Comparison of ENCODE assay signal across 14 cellular contexts in genomic region chr3:101544181-101544850, GRCh38. TPM values are rescaled to one million over a fixed set of nuclear protein-coding genes. Genes with fewer than 3 reads are reported as not detected.
DNase-seq lines count a peak whose midpoint lies in the region; TF ChIP-seq lines count a peak whose summit lies in the region.
"Had no signal": no experiment of that assay in that cellular context is flagged by ENCODE, and none has a peak within 500 bp of the region (broad histone marks: within the 10 kb centered on the region; RNA-seq: fewer than 3 reads in every experiment).

No MANE protein-coding gene starts in this region.

- H3K27me3 Mint-ChIP-seq in activated CD4-positive, alpha-beta T cell treated with anti-CD3 and anti-CD28 coated beads, Interleukin-2, amount 10 ng/mL, durations not matched to agents 24 days and 14 days = peaks cover 3% of the 10 kb centered on the region
- H3K27me3 Mint-ChIP-seq in activated naive CD8-positive, alpha-beta T cell treated with anti-CD3 and anti-CD28 coated beads for 36 hours = no peaks in the 10 kb centered on the region

- H4K20me1 ChIP-seq in hepatocyte (ENCODE audit: insufficient read depth, poor library complexity, severe bottlenecking) = no peaks in the 10 kb centered on the region

- H3K4me3 ChIP-seq in LNCaP clone FGC (ENCODE audit: low read depth, low read length) (no peak overlapping the region), hepatocyte (no peak overlapping the region)
- H3K4me3 ChIP-seq: Peyer's patch, upper lobe of left lung had no signal

- no peak overlapping the region for H3K4me2 ChIP-seq in hepatocyte

- H3K36me3 ChIP-seq in hepatocyte (replicated peaks; ENCODE audit: insufficient read depth, low read depth) = no peaks in the 10 kb centered on the region
- H3K36me3 ChIP-seq: Peyer's patch, upper lobe of left lung had no signal

- peak overlapping the region; percentile 18 for H3K27ac Mint-ChIP-seq in activated CD4-positive, alpha-beta T cell treated with anti-CD3 and anti-CD28 coated beads, Interleukin-2, amount 10 ng/mL, durations not matched to agents 24 days and 14 days
- H3K27ac Mint-ChIP-seq in activated naive CD8-positive, alpha-beta T cell treated with anti-CD3 and anti-CD28 coated beads for 36 hours = peak overlapping the region; percentile 26

- TF ChIP-seq CTCF in LNCaP clone FGC (IDR thresholded peaks at IDR 0.05; ENCODE audit: control insufficient read depth, extremely low read depth, insufficient read depth) = 0 out of 2 replicates have a peak, but pooled peaks have one; percentile 17
- TF ChIP-seq CTCF in hepatocyte (IDR thresholded peaks at IDR 0.05; ENCODE audit: poor library complexity) = peak; percentile 26

- H3K4me1 ChIP-seq in hepatocyte (ENCODE audit: insufficient read depth) = peaks cover 2% of the 10 kb centered on the region
- H3K4me1 ChIP-seq: Peyer's patch, upper lobe of left lung had no signal

- no peak overlapping the region for H3K27ac ChIP-seq in hepatocyte
- H3K27ac ChIP-seq: Peyer's patch, upper lobe of left lung had no signal

- in situ Hi-C loops in ACHN (cut with HindIII; ENCODE audit: low pct_ligation_motif_present, low pct_unique_long_range_greater_than_20kb, low sequenced_read_pairs) = no loop called here

- DNase-seq in activated CD4-positive, alpha-beta T cell treated with anti-CD3 and anti-CD28 coated beads, Interleukin-2, amount 10 ng/mL, durations not matched to agents 24 days and 14 days = no peak
- DNase-seq in activated CD4-positive, alpha-beta T cell treated with anti-CD3 and anti-CD28 coated beads, Interleukin-2, amount 50 U/mL, for 4 hours = no peak
- DNase-seq in LNCaP clone FGC (ENCODE audit: low read depth) (no peak), hepatocyte (ENCODE audit: low spot score) (no peak), glomerular visceral epithelial cell (ENCODE audit: extremely low spot score) (no peak), ACHN (no peak), occipital lobe (lab: John Stamatoyannopoulos, UW) (no peak)
- DNase-seq in activated naive CD8-positive, alpha-beta T cell treated with anti-CD3 and anti-CD28 coated beads for 36 hours = no peak
- DNase-seq: anterior cingulate cortex; NCI-H226; Peyer's patch; stimulated activated CD4-positive, alpha-beta T cell treated with anti-CD3 and anti-CD28 coated beads, Interleukin-1b, Interleukin-23, amount 100 ng/mL, for 48 hours; stimulated activated CD8-positive, alpha-beta memory T cell treated with anti-CD3 and anti-CD28 coated beads, Interleukin-4, amount 100 ng/mL, for 48 hours; upper lobe of left lung had no signal

- no peaks in the 10 kb centered on the region for H3K9me3 ChIP-seq in hepatocyte (ENCODE audit: low read depth)
- H3K9me3 ChIP-seq: Peyer's patch, upper lobe of left lung had no signal

- peaks cover 25% of the 10 kb centered on the region for H3K4me1 Mint-ChIP-seq in activated CD4-positive, alpha-beta T cell treated with anti-CD3 and anti-CD28 coated beads, Interleukin-2, amount 10 ng/mL, durations not matched to agents 24 days and 14 days
- peaks cover 17% of the 10 kb centered on the region for H3K4me1 Mint-ChIP-seq in activated naive CD8-positive, alpha-beta T cell treated with anti-CD3 and anti-CD28 coated beads for 36 hours

- intact Hi-C loops in activated CD4-positive, alpha-beta T cell treated with anti-CD3 and anti-CD28 coated beads, Interleukin-2, amount 10 ng/mL, durations not matched to agents 24 days and 14 days (cut with micrococcal nuclease) = no loop called here

- H3K27me3 ChIP-seq in hepatocyte = no peaks in the 10 kb centered on the region
- H3K27me3 ChIP-seq: Peyer's patch, upper lobe of left lung had no signal

- H3K4me3 Mint-ChIP-seq in activated CD4-positive, alpha-beta T cell treated with anti-CD3 and anti-CD28 coated beads, Interleukin-2, amount 10 ng/mL, durations not matched to agents 24 days and 14 days = peak overlapping the region; percentile 9
- H3K4me3 Mint-ChIP-seq in activated naive CD8-positive, alpha-beta T cell treated with anti-CD3 and anti-CD28 coated beads for 36 hours = no peak overlapping the region

- peaks cover 3% of the 10 kb centered on the region for H3K9me3 Mint-ChIP-seq in activated CD4-positive, alpha-beta T cell treated with anti-CD3 and anti-CD28 coated beads, Interleukin-2, amount 10 ng/mL, durations not matched to agents 24 days and 14 days
- no peaks in the 10 kb centered on the region for H3K9me3 Mint-ChIP-seq in activated naive CD8-positive, alpha-beta T cell treated with anti-CD3 and anti-CD28 coated beads for 36 hours

- no peaks in the 10 kb centered on the region for H3K9me2 ChIP-seq in hepatocyte (replicated peaks; ENCODE audit: insufficient read depth)

- 78% methylated on average over 1 of the region's 1 CpG for WGBS in hepatocyte (ENCODE audit: low lambda C conversion rate, missing lambda C conversion rate)

- no peak overlapping the region for H2AFZ ChIP-seq in hepatocyte

- no peaks in the 10 kb centered on the region for H3K79me2 ChIP-seq in hepatocyte

- H3K36me3 Mint-ChIP-seq in activated CD4-positive, alpha-beta T cell treated with anti-CD3 and anti-CD28 coated beads, Interleukin-2, amount 10 ng/mL, durations not matched to agents 24 days and 14 days (ENCODE audit: low read depth) = peaks cover 3% of the 10 kb centered on the region
- H3K36me3 Mint-ChIP-seq in activated naive CD8-positive, alpha-beta T cell treated with anti-CD3 and anti-CD28 coated beads for 36 hours = peaks cover 5% of the 10 kb centered on the region

RNA-seq across cellular contexts. Expression of gene TRMT10C, which starts 17.4 kb away (rescaled TPM):
- 58.3 and 59.9 TPM in 2 replicates for total RNA-seq in activated CD4-positive, alpha-beta T cell treated with anti-CD3 and anti-CD28 coated beads, Interleukin-2, amount 10 ng/mL, durations not matched to agents 24 days and 14 days
- 10 to 100 TPM; 78.0 to 85.3 TPM for total RNA-seq in activated naive CD8-positive, alpha-beta T cell treated with anti-CD3 and anti-CD28 coated beads for 36 hours
- 36.9 and 42.0 TPM in 2 replicates for total RNA-seq in hepatocyte
- 27.9 and 37.9 TPM in 2 replicates for polyA plus RNA-seq in hepatocyte
- 58.5 TPM for total RNA-seq in occipital lobe

RNA-seq across cellular contexts. Expression of gene PCNP, which starts 29.7 kb away (rescaled TPM):
- 190 and 205 TPM in 2 replicates for total RNA-seq in activated CD4-positive, alpha-beta T cell treated with anti-CD3 and anti-CD28 coated beads, Interleukin-2, amount 10 ng/mL, durations not matched to agents 24 days and 14 days
- total RNA-seq in activated naive CD8-positive, alpha-beta T cell treated with anti-CD3 and anti-CD28 coated beads for 36 hours = 100 to 1,000 TPM; 181 to 186 TPM
- 133 and 136 TPM in 2 replicates for total RNA-seq in hepatocyte
- 80.8 and 86.4 TPM in 2 replicates for polyA plus RNA-seq in hepatocyte
- 130 TPM for total RNA-seq in occipital lobe

RNA-seq across cellular contexts. Expression of gene SENP7, which starts 31.3 kb away (rescaled TPM):
- total RNA-seq in activated CD4-positive, alpha-beta T cell treated with anti-CD3 and anti-CD28 coated beads, Interleukin-2, amount 10 ng/mL, durations not matched to agents 24 days and 14 days = 8.1 and 9.5 TPM in 2 replicates
- total RNA-seq in activated naive CD8-positive, alpha-beta T cell treated with anti-CD3 and anti-CD28 coated beads for 36 hours = 10 to 100 TPM; 10.1 TPM
- total RNA-seq in hepatocyte = 32.4 and 40.9 TPM in 2 replicates
- polyA plus RNA-seq in hepatocyte = 7.7 and 10.1 TPM in 2 replicates
- 107 TPM for total RNA-seq in occipital lobe
